Comparison of ENCODE assay signal across 17 cellular contexts in the genomic region with DNA sequence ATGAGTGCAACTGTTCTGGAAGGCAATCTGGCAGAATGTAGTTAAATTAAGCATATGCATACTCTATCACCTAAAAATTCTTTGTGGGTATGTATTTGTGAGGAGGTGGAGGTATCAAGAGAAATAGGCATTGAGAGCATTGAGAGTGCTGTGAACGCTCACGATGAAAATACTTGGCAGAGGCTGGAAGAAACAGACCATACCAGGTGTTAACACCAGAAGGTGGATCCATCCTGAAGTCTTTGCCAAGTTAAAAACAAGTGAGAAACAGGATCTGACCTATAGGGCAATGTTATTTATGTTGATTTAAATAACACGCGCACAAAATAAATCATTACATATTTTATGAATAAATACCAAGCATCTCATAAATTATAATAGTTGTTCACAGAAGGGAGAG.
DNase-seq lines count a peak whose midpoint lies in the region; ATAC-seq lines count a peak whose summit lies in the region.
"Had no signal": no experiment of that assay in that cellular context is flagged by ENCODE, and none has a peak within 500 bp of the region (broad histone marks: within the 10 kb centered on the region; RNA-seq: fewer than 3 reads in every experiment).

No MANE protein-coding gene starts in this region.

- no peak for ATAC-seq in GM21390 (IDR thresholded peaks at IDR 0.05; ENCODE audit: unreplicated experiment)
- ATAC-seq: CD8-positive, alpha-beta T cell; GM12878 had no signal

- DNase-seq in DMS 273 (lab: John Stamatoyannopoulos, UW; ENCODE audit: unreplicated experiment) (peak; percentile 91), NCI-H1694 (lab: John Stamatoyannopoulos, UW) (peak; percentile 66), NCI-H2171 treated with DMSO at 0.1 percent for 48 hours (lab: John Stamatoyannopoulos, UW) (peak; percentile 92), cerebellar cortex (ENCODE audit: low spot score) (peak; percentile 88), NCI-H1105 (lab: John Stamatoyannopoulos, UW) (no peak), KG1 (lab: John Stamatoyannopoulos, UW) (no peak)
- DNase-seq in activated T-cell treated with anti-CD3 and anti-CD28 coated beads, Interleukin-2, amount 50 U/mL, for 48 hours = no peak
- DNase-seq: Caco-2; CD4-positive, CD25-positive, alpha-beta regulatory T cell; CD8-positive, alpha-beta T cell; DMS53; DMS79 treated with DMSO at 0.1 percent for 48 hours; GDM1; H7; HCEC 1CT had no signal

Comparison
In these comparisons a context has a peak if more than half of its experiments do, and no peak if none do; other contexts are left out.
1. DNase-seq: peak in DMS 273 (single experiment), NCI-H1694 (single experiment), NCI-H2171 treated with DMSO at 0.1 percent for 48 hours (single experiment) and cerebellar cortex (single experiment); none in activated T-cell treated with anti-CD3 and anti-CD28 coated beads, Interleukin-2, amount 50 U/mL, for 48 hours (0 of 2), NCI-H1105 (single experiment) and KG1 (single experiment).